In genomic region chr2:240212425-240213225, GRCh38 we compare ENCODE assay signal across 18 cellular contexts.
DNase-seq lines count a peak whose midpoint lies in the region; ATAC-seq and TF ChIP-seq lines count a peak whose summit lies in the region.
"Had no signal": no experiment of that assay in that cellular context is flagged by ENCODE, and none has a peak within 500 bp of the region (broad histone marks: within the 10 kb centered on the region; RNA-seq: fewer than 3 reads in every experiment).

No MANE protein-coding gene starts in this region.

- no peak for TF ChIP-seq CTCF in CD14-positive monocyte (IDR thresholded peaks at IDR 0.05)
- TF ChIP-seq CTCF in spleen (IDR thresholded peaks at IDR 0.05 in 8 of 11, conservative IDR thresholded peaks at IDR 0.05 in 3 of 11): no peak

- 76 to 92% (median 86%) methylated on average over 12 to 17 of the region's 17 CpGs for WGBS in spleen, 5 donors

- H3K36me3 ChIP-seq in spleen: no peaks in the 10 kb centered on the region

- no peak overlapping the region for H3K27ac Mint-ChIP-seq in activated CD4-positive, alpha-beta memory T cell treated with anti-CD3 and anti-CD28 coated beads for 36 hours
- no peak overlapping the region for H3K27ac Mint-ChIP-seq in activated CD4-positive, alpha-beta memory T cell treated with anti-CD3 and anti-CD28 coated beads, Interleukin-2, amount 10 ng/mL, durations not matched to agents 7 days and 5 days
- H3K27ac Mint-ChIP-seq in CD14-positive monocyte: no peak overlapping the region
- H3K27ac Mint-ChIP-seq in stimulated activated effector memory CD8-positive, alpha-beta T cell treated with anti-CD3 and anti-CD28 coated beads, Interleukin-12 subunit alpha, Interleukin-12 subunit beta, amount 100 ng/mL, for 72 hours: no peak overlapping the region
- H3K27ac Mint-ChIP-seq: HFFc6 had no signal

- CTCF ChIA-PET in activated CD4-positive, alpha-beta memory T cell treated with anti-CD3 and anti-CD28 coated beads for 36 hours (lab: Charles Lee): no interaction called here
- CTCF ChIA-PET in activated CD4-positive, alpha-beta memory T cell treated with anti-CD3 and anti-CD28 coated beads, Interleukin-2, amount 10 ng/mL, durations not matched to agents 7 days and 5 days (lab: Charles Lee): no interaction called here

- no peaks in the 10 kb centered on the region for H3K4me1 Mint-ChIP-seq in activated CD4-positive, alpha-beta memory T cell treated with anti-CD3 and anti-CD28 coated beads for 36 hours (ENCODE audit: low read depth)
- no peaks in the 10 kb centered on the region for H3K4me1 Mint-ChIP-seq in activated CD4-positive, alpha-beta memory T cell treated with anti-CD3 and anti-CD28 coated beads, Interleukin-2, amount 10 ng/mL, durations not matched to agents 7 days and 5 days
- H3K4me1 Mint-ChIP-seq in CD14-positive monocyte: no peaks in the 10 kb centered on the region
- H3K4me1 Mint-ChIP-seq in stimulated activated effector memory CD8-positive, alpha-beta T cell treated with anti-CD3 and anti-CD28 coated beads, Interleukin-12 subunit alpha, Interleukin-12 subunit beta, amount 100 ng/mL, for 72 hours: no peaks in the 10 kb centered on the region

- H3K27me3 Mint-ChIP-seq in activated CD4-positive, alpha-beta memory T cell treated with anti-CD3 and anti-CD28 coated beads for 36 hours: peaks cover 4% of the 10 kb centered on the region
- H3K27me3 Mint-ChIP-seq in activated CD4-positive, alpha-beta memory T cell treated with anti-CD3 and anti-CD28 coated beads, Interleukin-2, amount 10 ng/mL, durations not matched to agents 7 days and 5 days: no peaks in the 10 kb centered on the region
- peaks cover 5 to 7% (median 5%) of the 10 kb centered on the region in 3 donors for H3K27me3 Mint-ChIP-seq in CD14-positive monocyte (ENCODE audit: low read depth in 3 of 3)

- H3K27me3 ChIP-seq in layer of hippocampus (ENCODE audit: control insufficient read depth, insufficient read depth, low read length) (no peaks in the 10 kb centered on the region), spleen (replicated peaks in 1 of 7) (peaks cover 0 to 23% (median 0%) of the 10 kb centered on the region in 7 donors)

- no peak for ATAC-seq in stimulated activated effector memory CD8-positive, alpha-beta T cell treated with anti-CD3 and anti-CD28 coated beads, Interleukin-12 subunit alpha, Interleukin-12 subunit beta, amount 100 ng/mL, for 72 hours
- ATAC-seq in GM18520 (IDR thresholded peaks at IDR 0.05; ENCODE audit: unreplicated experiment): no peak

- intact Hi-C loops in activated CD4-positive, alpha-beta memory T cell treated with anti-CD3 and anti-CD28 coated beads for 36 hours (cut with micrococcal nuclease): no loop called here
- intact Hi-C loops in CD14-positive monocyte (cut with micrococcal nuclease): no loop called here
- intact Hi-C loops in spleen (cut with DNase I; ENCODE audit: low total_unique reads): no loop called here

- H3K9me3 Mint-ChIP-seq in activated CD4-positive, alpha-beta memory T cell treated with anti-CD3 and anti-CD28 coated beads for 36 hours: no peaks in the 10 kb centered on the region
- H3K9me3 Mint-ChIP-seq in activated CD4-positive, alpha-beta memory T cell treated with anti-CD3 and anti-CD28 coated beads, Interleukin-2, amount 10 ng/mL, durations not matched to agents 7 days and 5 days: no peaks in the 10 kb centered on the region
- peaks cover 0 to 2% (median 0%) of the 10 kb centered on the region in 7 donors for H3K9me3 Mint-ChIP-seq in CD14-positive monocyte
- H3K9me3 Mint-ChIP-seq in stimulated activated effector memory CD8-positive, alpha-beta T cell treated with anti-CD3 and anti-CD28 coated beads, Interleukin-12 subunit alpha, Interleukin-12 subunit beta, amount 100 ng/mL, for 72 hours: no peaks in the 10 kb centered on the region

- POLR2A ChIA-PET in activated CD4-positive, alpha-beta memory T cell treated with anti-CD3 and anti-CD28 coated beads for 36 hours (lab: Charles Lee): no interaction called here
- POLR2A ChIA-PET in activated CD4-positive, alpha-beta memory T cell treated with anti-CD3 and anti-CD28 coated beads, Interleukin-2, amount 10 ng/mL, durations not matched to agents 7 days and 5 days (lab: Charles Lee): no interaction called here

- no peak overlapping the region for H3K4me3 ChIP-seq in spleen

- H3K27ac ChIP-seq in layer of hippocampus (ENCODE audit: low read depth, low read length) (peak overlapping the region; percentile 42), spleen (no peak overlapping the region)
- H3K27ac ChIP-seq: 22Rv1, C4-2B, KMS-11 had no signal

- no peak overlapping the region for H3K4me3 Mint-ChIP-seq in activated CD4-positive, alpha-beta memory T cell treated with anti-CD3 and anti-CD28 coated beads for 36 hours
- no peak overlapping the region for H3K4me3 Mint-ChIP-seq in activated CD4-positive, alpha-beta memory T cell treated with anti-CD3 and anti-CD28 coated beads, Interleukin-2, amount 10 ng/mL, durations not matched to agents 7 days and 5 days
- H3K4me3 Mint-ChIP-seq in CD14-positive monocyte: no peak overlapping the region
- no peak overlapping the region for H3K4me3 Mint-ChIP-seq in stimulated activated effector memory CD8-positive, alpha-beta T cell treated with anti-CD3 and anti-CD28 coated beads, Interleukin-12 subunit alpha, Interleukin-12 subunit beta, amount 100 ng/mL, for 72 hours
- H3K4me3 Mint-ChIP-seq: HFFc6 had no signal

- DNase-seq in activated CD4-positive, alpha-beta memory T cell treated with anti-CD3 and anti-CD28 coated beads for 36 hours: peak; percentile 2
- DNase-seq in activated CD4-positive, alpha-beta memory T cell treated with anti-CD3 and anti-CD28 coated beads, Interleukin-2, amount 10 ng/mL, durations not matched to agents 7 days and 5 days: no peak
- DNase-seq in CD14-positive monocyte (ENCODE audit: low spot score) (peak; percentile 33), spleen (peak; percentile 43), dedifferentiated amniotic fluid mesenchymal stem cell (ENCODE audit: extremely low spot score) (no peak)
- no peak for DNase-seq in stimulated activated effector memory CD8-positive, alpha-beta T cell treated with anti-CD3 and anti-CD28 coated beads, Interleukin-12 subunit alpha, Interleukin-12 subunit beta, amount 100 ng/mL, for 72 hours (ENCODE audit: low spot score in 2 of 2)
- DNase-seq: Caco-2, DMS79 treated with DMSO at 0.1 percent for 48 hours, HFFc6, NCI-H1092 treated with DMSO at 0.1 percent for 48 hours, NCI-H1694 treated with DMSO at 0.1 percent for 48 hours, NCI-H345, NCI-H526 treated with DMSO at 0.1 percent for 48 hours had no signal

- H3K9me3 ChIP-seq in spleen: peaks cover 0 to 2% (median 0%) of the 10 kb centered on the region in 8 donors
- H3K9me3 ChIP-seq: Caco-2 had no signal

- no peaks in the 10 kb centered on the region for H3K36me3 Mint-ChIP-seq in activated CD4-positive, alpha-beta memory T cell treated with anti-CD3 and anti-CD28 coated beads for 36 hours
- no peaks in the 10 kb centered on the region for H3K36me3 Mint-ChIP-seq in activated CD4-positive, alpha-beta memory T cell treated with anti-CD3 and anti-CD28 coated beads, Interleukin-2, amount 10 ng/mL, durations not matched to agents 7 days and 5 days (ENCODE audit: low read depth)
- no peaks in the 10 kb centered on the region for H3K36me3 Mint-ChIP-seq in CD14-positive monocyte
- H3K36me3 Mint-ChIP-seq in stimulated activated effector memory CD8-positive, alpha-beta T cell treated with anti-CD3 and anti-CD28 coated beads, Interleukin-12 subunit alpha, Interleukin-12 subunit beta, amount 100 ng/mL, for 72 hours: no peaks in the 10 kb centered on the region

- no peak for TF ChIP-seq POLR2A in spleen (IDR thresholded peaks at IDR 0.05)

- H3K4me1 ChIP-seq in spleen: no peaks in the 10 kb centered on the region
- H3K4me1 ChIP-seq: Caco-2 had no signal

Comparison
In these comparisons a context has a peak if more than half of its experiments do, and no peak if none do; other contexts are left out.
1. DNase-seq: peak in activated CD4-positive, alpha-beta memory T cell treated with anti-CD3 and anti-CD28 coated beads for 36 hours (single experiment), CD14-positive monocyte (single experiment) and spleen (single experiment); none in activated CD4-positive, alpha-beta memory T cell treated with anti-CD3 and anti-CD28 coated beads, Interleukin-2, amount 10 ng/mL, durations not matched to agents 7 days and 5 days (single experiment), dedifferentiated amniotic fluid mesenchymal stem cell (single experiment) and stimulated activated effector memory CD8-positive, alpha-beta T cell treated with anti-CD3 and anti-CD28 coated beads, Interleukin-12 subunit alpha, Interleukin-12 subunit beta, amount 100 ng/mL, for 72 hours (0 of 2).